In genomic region chr15:25408929-25409328, GRCh38 we compare ENCODE assay signal across 2 cellular contexts.
TF ChIP-seq lines count a peak whose summit lies in the region.

No MANE protein-coding gene starts in this region.

TF ChIP-seq in HEK293, 187 proteins besides CTCF, POLR2A, EP300 and RAD21:
- TF ChIP-seq ZNF768 (tag by site-specific recombination; IDR thresholded peaks at IDR 0.05) (no peak), PRDM6 (tag by site-specific recombination; IDR thresholded peaks at IDR 0.05) (peak; percentile 44; the same call in 1 of the 2 replicates), ZNF184 (tag by site-specific recombination; IDR thresholded peaks at IDR 0.05) (no peak)

TF ChIP-seq in GM12878, 131 proteins besides CTCF, POLR2A, EP300 and RAD21:
- no peak for TF ChIP-seq NR2C1 (IDR thresholded peaks at IDR 0.05)
- TF ChIP-seq STAT3 (IDR thresholded peaks at IDR 0.05; ENCODE audit: low read depth, low read length) = no peak
- no peak for TF ChIP-seq JUND (IDR thresholded peaks at IDR 0.05; ENCODE audit: low read depth, low read length)
- TF ChIP-seq MEF2A (IDR thresholded peaks at IDR 0.05; ENCODE audit: insufficient read depth, low read depth, low read length) = no peak
- TF ChIP-seq REST (IDR thresholded peaks at IDR 0.05; ENCODE audit: low read depth, low read length) = no peak
- TF ChIP-seq ESRRA (IDR thresholded peaks at IDR 0.05; ENCODE audit: low read length) = no peak
- TF ChIP-seq ZNF622 (IDR thresholded peaks at IDR 0.05) = no peak
- TF ChIP-seq POLR2AphosphoS5 (IDR thresholded peaks at IDR 0.05; ENCODE audit: low read length) = no peak
- no peak for TF ChIP-seq MLLT1 (IDR thresholded peaks at IDR 0.05)
- no peak for TF ChIP-seq SIN3A (IDR thresholded peaks at IDR 0.05; ENCODE audit: low read depth, low read length)
